Comparison of ENCODE assay signal across 19 cellular contexts in genomic region chr1:203999618-204000017, GRCh38.
"Had no signal": no experiment of that assay in that cellular context is flagged by ENCODE, and none has a peak within 500 bp of the region (broad histone marks: within the 10 kb centered on the region; RNA-seq: fewer than 3 reads in every experiment).

No MANE protein-coding gene starts in this region.

- DNase-seq: colonic mucosa; dermis blood vessel endothelial cell; foreskin fibroblast; heart left ventricle; hypothalamus; islet precursor cell; midbrain; nucleus accumbens; ovary; sigmoid colon; stimulated activated CD4-positive, alpha-beta T cell treated with anti-CD3 and anti-CD28 coated beads, Interleukin-2, amount 100 ng/mL, for 48 hours; stimulated activated naive CD4-positive, alpha-beta T cell treated with Interleukin-2 at 50 U/mL for 16 hours; upper lobe of left lung; uterus had no signal

- H2AFZ ChIP-seq: neural progenitor cell had no signal

- H3K27me3 ChIP-seq: colonic mucosa, heart left ventricle, neural progenitor cell, ovary, right atrium auricular region, upper lobe of left lung, uterus had no signal

- H3K36me3 ChIP-seq: colonic mucosa, heart left ventricle, ovary, right atrium auricular region, sigmoid colon, upper lobe of left lung, uterus had no signal

- ATAC-seq: heart left ventricle; left lobe of liver; natural killer cell treated with Interleukin-12 subunit alpha and Interleukin-12 subunit beta and Interleukin-15 and Interleukin-18, amount 100 ng/mL, for 72 hours had no signal

- H3K9ac ChIP-seq: neural progenitor cell had no signal

- H3K27ac Mint-ChIP-seq: neural progenitor cell had no signal

- H3K4me3 Mint-ChIP-seq: natural killer cell treated with Interleukin-12 subunit alpha and Interleukin-12 subunit beta and Interleukin-15 and Interleukin-18, amount 100 ng/mL, for 72 hours; neural progenitor cell had no signal

- H3K27ac ChIP-seq: colonic mucosa, heart left ventricle, neural progenitor cell, ovary, right atrium auricular region, sigmoid colon, upper lobe of left lung, uterus had no signal

- H3K4me3 ChIP-seq: colonic mucosa, heart left ventricle, neural progenitor cell, ovary, right atrium auricular region, sigmoid colon, smooth muscle cell, upper lobe of left lung, uterus had no signal

- H3K4me1 ChIP-seq: uterus had no signal

- H3K36me3 Mint-ChIP-seq: natural killer cell treated with Interleukin-12 subunit alpha and Interleukin-12 subunit beta and Interleukin-15 and Interleukin-18, amount 100 ng/mL, for 72 hours had no signal

- H3K9me3 ChIP-seq: colonic mucosa, ovary, sigmoid colon, upper lobe of left lung, uterus had no signal

- H3K4me2 ChIP-seq: neural progenitor cell, smooth muscle cell had no signal
